ENCODE assay signal across 29 cellular contexts in genomic region chr3:82509106-82509842, GRCh38.
DNase-seq lines count a peak whose midpoint lies in the region; ATAC-seq and TF ChIP-seq lines count a peak whose summit lies in the region.
"Had no signal": no experiment of that assay in that cellular context is flagged by ENCODE, and none has a peak within 500 bp of the region (broad histone marks: within the 10 kb centered on the region; RNA-seq: fewer than 3 reads in every experiment).

No MANE protein-coding gene starts in this region.

- BruUV-seq in mammary epithelial cell (replicated peaks; lab: Mats Ljungman, UMichigan) (no TSS peak), MCF 10A (replicated peaks; lab: Mats Ljungman, UMichigan) (no TSS peak)

- no peak for DNase-seq in mammary epithelial cell
- no peak for DNase-seq in MCF 10A (ENCODE audit: unreplicated experiment)
- no peak for DNase-seq in esophagus squamous epithelium (lab: John Stamatoyannopoulos, UW)
- DNase-seq in neuronal stem cell (ENCODE audit: low spot score), result no peak
- peak; percentile 49 for DNase-seq in upper lobe of right lung
- DNase-seq in sciatic nerve (ENCODE audit: low spot score), result no peak
- DNase-seq in HuH-7 (ENCODE audit: low spot score), result no peak
- DNase-seq: 8988T; ACHN; BE2C; CD8-positive, alpha-beta memory T cell; DMS 273 treated with DMSO at 0.1 percent for 48 hours; DMS79; EL; GDM1; MM.1S; NCI-H1694; NCI-H2029 treated with DMSO at 0.1 percent for 48 hours; NCI-H446 treated with DMSO at 0.1 percent for 48 hours; NCI-H526; NCI-H82; NK-92 treated with Interleukin-12 subunit alpha and Interleukin-12 subunit beta, amount 100 ng/mL, for 24 hours; PC-3 had no signal

- intact Hi-C loops in mammary epithelial cell (cut with micrococcal nuclease) (no loop called here), MCF 10A (cut with micrococcal nuclease) (no loop called here), esophagus squamous epithelium (cut with DNase I) (no loop called here), upper lobe of right lung (cut with DNase I) (no loop called here), sciatic nerve (cut with DNase I) (no loop called here)

- WGBS in mammary epithelial cell (ENCODE audit: low coverage, missing lambda C conversion rate), result 55% methylated on average over 6 of the region's 9 CpGs
- 49 to 72% methylated on average over 4 to 5 of the region's 9 CpGs for WGBS in esophagus squamous epithelium, 2 donors
- WGBS in neuronal stem cell (ENCODE audit: extremely low coverage in 2 of 2, insufficient read length in 2 of 2, insufficient replicate concordance in 1 of 2), 2 donors, result no CpG with 5 or more reads among the region's 9 CpGs

- no peak overlapping the region for H4K8ac ChIP-seq in neuronal stem cell (ENCODE audit: low read depth, low read length)

- H2AK5ac ChIP-seq in neuronal stem cell (ENCODE audit: low read depth, low read length), result no peak overlapping the region

- no peak overlapping the region for H3K14ac ChIP-seq in neuronal stem cell (ENCODE audit: low read length)

- H2AFZ ChIP-seq in mammary epithelial cell (ENCODE audit: low read depth, low read length), result peak overlapping the region; percentile 66
- H2AFZ ChIP-seq in neuronal stem cell (ENCODE audit: low read length), result no peak overlapping the region

- no peak overlapping the region for H2BK12ac ChIP-seq in neuronal stem cell (ENCODE audit: low read length)

- in situ Hi-C loops in mammary epithelial cell (cut with MboI; ENCODE audit: low sequenced_read_pairs in 2 of 2), result no loop called here

- H3K36me3 Mint-ChIP-seq in MCF 10A (ENCODE audit: insufficient read depth, unreplicated experiment), result no peaks in the 10 kb centered on the region
- H3K36me3 Mint-ChIP-seq: CD14-positive monocyte; CD8-positive, alpha-beta memory T cell had no signal

- POLR2A ChIA-PET in MCF 10A (lab: Yijun Ruan, JAX), result no interaction called here

- no peak overlapping the region for H3K4ac ChIP-seq in neuronal stem cell (ENCODE audit: low read length)

- dilution Hi-C loops in mammary epithelial cell (cut with HindIII; ENCODE audit: low sequenced_read_pairs), result no loop called here

- no peak overlapping the region for H3K27ac Mint-ChIP-seq in MCF 10A (ENCODE audit: low read depth, unreplicated experiment)
- H3K27ac Mint-ChIP-seq: CD14-positive monocyte had no signal

- peak overlapping the region; percentile 19 for H3K18ac ChIP-seq in neuronal stem cell (ENCODE audit: low read length)

- TF ChIP-seq CTCF in mammary epithelial cell (conservative IDR thresholded peaks at IDR 0.05 in 1 of 2, IDR thresholded peaks at IDR 0.05 in 1 of 2; ENCODE audit: extremely low read depth in 1 of 2, insufficient read depth in 1 of 2, low read depth in 1 of 2, low read length in 2 of 2) (no peak), MCF 10A (IDR thresholded peaks at IDR 0.05; ENCODE audit: unreplicated experiment) (no peak), esophagus squamous epithelium (IDR thresholded peaks at IDR 0.05) (no peak), upper lobe of right lung (IDR thresholded peaks at IDR 0.05) (no peak)

- H3K9ac ChIP-seq in mammary epithelial cell (ENCODE audit: insufficient read depth, low read length) (no peak overlapping the region), neuronal stem cell (ENCODE audit: low read depth, low read length, poor library complexity) (no peak overlapping the region)

- H3K9me3 Mint-ChIP-seq in MCF 10A (ENCODE audit: unreplicated experiment), result no peaks in the 10 kb centered on the region

- H3K27ac ChIP-seq in mammary epithelial cell (ENCODE audit: insufficient read depth, low read depth, low read length) (no peak overlapping the region), esophagus squamous epithelium (peak overlapping the region in 3 of 4 donors; percentile 34 to 62 (median 55)), neuronal stem cell (replicated peaks; ENCODE audit: low read length) (no peak overlapping the region), upper lobe of right lung (no peak overlapping the region)
- H3K27ac ChIP-seq: SJSA1 had no signal

- H3K4me3 ChIP-seq in mammary epithelial cell (replicated peaks in 1 of 3; ENCODE audit: insufficient read depth in 1 of 3, low read depth in 2 of 3, low read length in 3 of 3) (no peak overlapping the region), esophagus squamous epithelium (peak overlapping the region in 1 of 4 donors; percentile 38), neuronal stem cell (ENCODE audit: low read length in 2 of 2) (no peak overlapping the region), upper lobe of right lung (no peak overlapping the region)
- H3K4me3 ChIP-seq: GM12878, K562, SJSA1 had no signal

- no peaks in the 10 kb centered on the region for H3K36me3 ChIP-seq in mammary epithelial cell (ENCODE audit: insufficient read depth, low read length)
- no peaks in the 10 kb centered on the region for H3K36me3 ChIP-seq in esophagus squamous epithelium
- no peaks in the 10 kb centered on the region for H3K36me3 ChIP-seq in neuronal stem cell (replicated peaks in 1 of 2; ENCODE audit: control insufficient read depth in 2 of 2, insufficient read depth in 2 of 2, low read length in 2 of 2)
- no peaks in the 10 kb centered on the region for H3K36me3 ChIP-seq in upper lobe of right lung
- H3K36me3 ChIP-seq: BE2C, SJSA1 had no signal

- no peak overlapping the region for H3K4me3 Mint-ChIP-seq in MCF 10A (ENCODE audit: unreplicated experiment)
- H3K4me3 Mint-ChIP-seq: CD14-positive monocyte; CD8-positive, alpha-beta memory T cell had no signal

- peak overlapping the region; percentile 19 for H2BK5ac ChIP-seq in neuronal stem cell (ENCODE audit: low read length)

- peaks cover 5% of the 10 kb centered on the region for H3K4me1 ChIP-seq in mammary epithelial cell (ENCODE audit: insufficient read depth, low read length)
- no peaks in the 10 kb centered on the region for H3K4me1 ChIP-seq in esophagus squamous epithelium
- H3K4me1 ChIP-seq in neuronal stem cell (ENCODE audit: control insufficient read depth in 2 of 2, insufficient read depth in 1 of 2, low read depth in 1 of 2, low read length in 2 of 2), result no peaks in the 10 kb centered on the region
- no peaks in the 10 kb centered on the region for H3K4me1 ChIP-seq in upper lobe of right lung
- H3K4me1 ChIP-seq: BE2C, SJSA1 had no signal

- H3K4me2 ChIP-seq in mammary epithelial cell (ENCODE audit: insufficient read depth, low read depth, low read length) (no peak overlapping the region), neuronal stem cell (ENCODE audit: insufficient read depth, low read length, poor library complexity, severe bottlenecking) (no peak overlapping the region)

- TF ChIP-seq POLR2A in esophagus squamous epithelium (IDR thresholded peaks at IDR 0.05), result no peak

- H3K9me3 ChIP-seq in mammary epithelial cell (replicated peaks; ENCODE audit: insufficient read depth, low read length), result no peaks in the 10 kb centered on the region
- H3K9me3 ChIP-seq in esophagus squamous epithelium, result no peaks in the 10 kb centered on the region
- H3K9me3 ChIP-seq in neuronal stem cell (replicated peaks in 1 of 2; ENCODE audit: control insufficient read depth in 2 of 2, insufficient read depth in 1 of 2, low read depth in 1 of 2, low read length in 2 of 2), result no peaks in the 10 kb centered on the region
- H3K9me3 ChIP-seq in upper lobe of right lung, result no peaks in the 10 kb centered on the region
- H3K9me3 ChIP-seq: BE2C, SJSA1 had no signal

- no peaks in the 10 kb centered on the region for H3K79me1 ChIP-seq in neuronal stem cell (ENCODE audit: low read depth, low read length)

- H2BK15ac ChIP-seq in neuronal stem cell (ENCODE audit: low read length), result no peak overlapping the region

- H3K27me3 Mint-ChIP-seq in MCF 10A (ENCODE audit: insufficient read depth, unreplicated experiment), result no peaks in the 10 kb centered on the region
- H3K27me3 Mint-ChIP-seq: CD8-positive, alpha-beta memory T cell had no signal

- no peaks in the 10 kb centered on the region for H3K79me2 ChIP-seq in mammary epithelial cell (ENCODE audit: insufficient read depth, low read length)

- H2BK120ac ChIP-seq in neuronal stem cell (ENCODE audit: low read depth, low read length), result no peak overlapping the region

- no peak overlapping the region for H3K23ac ChIP-seq in neuronal stem cell (ENCODE audit: low read depth, low read length, poor library complexity)

- H3K27me3 ChIP-seq in mammary epithelial cell (ENCODE audit: insufficient read depth, low read length) (no peaks in the 10 kb centered on the region), esophagus squamous epithelium (no peaks in the 10 kb centered on the region), neuronal stem cell (ENCODE audit: control insufficient read depth in 3 of 3, insufficient read depth in 3 of 3, low read depth in 1 of 3, low read length in 3 of 3) (no peaks in the 10 kb centered on the region), upper lobe of right lung (no peaks in the 10 kb centered on the region)
- H3K27me3 ChIP-seq: BE2C, SJSA1 had no signal

- CTCF ChIA-PET in mammary epithelial cell (lab: Charles Lee; ENCODE audit: low non-redundant PET), result no interaction called here
- CTCF ChIA-PET in MCF 10A (lab: Yijun Ruan, JAX), result no interaction called here

- H3K4me1 Mint-ChIP-seq in MCF 10A (ENCODE audit: insufficient read depth, unreplicated experiment), result no peaks in the 10 kb centered on the region
- H3K4me1 Mint-ChIP-seq: CD14-positive monocyte; CD8-positive, alpha-beta memory T cell had no signal

- H4K91ac ChIP-seq in neuronal stem cell (ENCODE audit: low read depth, low read length, poor library complexity), result no peak overlapping the region

- ATAC-seq in upper lobe of right lung, result peak; percentile 60
- ATAC-seq in sciatic nerve, result no peak
- no peak for ATAC-seq in HG02852 (IDR thresholded peaks at IDR 0.05; ENCODE audit: unreplicated experiment)
- ATAC-seq: GM12878, HCT116, K562, PC-3 had no signal

- no peaks in the 10 kb centered on the region for H4K20me1 ChIP-seq in mammary epithelial cell (ENCODE audit: insufficient read depth, low read length)

Comparison
In these comparisons a context has a peak if more than half of its experiments do, and no peak if none do; other contexts are left out.
1. H3K27ac ChIP-seq: peak in esophagus squamous epithelium (3 of 4); none in mammary epithelial cell (single experiment), neuronal stem cell (single experiment) and upper lobe of right lung (single experiment).